1 cellular context compared by ENCODE assay signal in genomic region chr1:154478013-154478412, GRCh38.
TF ChIP-seq lines count a peak whose summit lies in the region.

No MANE protein-coding gene starts in this region.

TF ChIP-seq in GM12878, 131 proteins besides CTCF, POLR2A, EP300 and RAD21:
- TF ChIP-seq BCL3 (IDR thresholded peaks at IDR 0.05; ENCODE audit: borderline replicate concordance, insufficient read depth, low read depth, low read length, poor library complexity, severe bottlenecking) (peak; percentile 30), PBX3 (IDR thresholded peaks at IDR 0.05; ENCODE audit: insufficient replicate concordance, low read depth, low read length) (peak; percentile 26), SMAD1 (IDR thresholded peaks at IDR 0.05; ENCODE audit: low read depth, partially characterized antibody) (no peak)
TF ChIP-seq in GM12878: peak in this region for 2.
